17 cellular contexts compared by ENCODE assay signal in the genomic region with DNA sequence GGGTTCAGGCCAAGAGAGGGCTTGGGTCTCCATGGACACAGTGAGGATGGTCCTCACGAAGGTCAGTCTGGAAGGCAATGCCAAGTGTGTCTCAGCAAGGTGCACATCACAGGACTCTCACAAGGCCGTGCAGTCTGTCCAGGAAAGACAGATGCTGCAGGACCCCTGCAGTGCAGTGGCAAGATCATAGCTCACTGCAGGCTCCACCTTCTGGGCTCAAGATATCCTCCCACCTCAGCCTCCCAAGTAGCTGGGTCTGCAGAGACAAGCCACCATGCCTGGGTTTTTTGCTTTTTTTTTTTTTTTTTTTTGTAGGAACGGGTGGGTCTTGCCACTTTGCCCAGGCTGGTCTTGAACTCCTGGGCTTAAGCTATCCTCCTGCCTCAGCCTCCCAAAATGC. TPM values are rescaled to one million over a fixed set of nuclear protein-coding genes. Genes with fewer than 3 reads are reported as not detected.
DNase-seq lines count a peak whose midpoint lies in the region; ATAC-seq, FAIRE-seq and TF ChIP-seq lines count a peak whose summit lies in the region.
"Had no signal": no experiment of that assay in that cellular context is flagged by ENCODE, and none has a peak within 500 bp of the region (broad histone marks: within the 10 kb centered on the region; RNA-seq: fewer than 3 reads in every experiment).

No MANE protein-coding gene starts in this region.

- POLR2A ChIA-PET in MCF 10A (lab: Yijun Ruan, JAX): interaction anchor here (0.7 to 46.0 kb wide), 11 partner anchors 13 to 172 kb away, joined by 3 to 1977 read pairs (median 4); partner anchors contain the start of genes NCOA3 and ZMYND8
- POLR2A ChIA-PET in naive thymus-derived CD4-positive, alpha-beta T cell (lab: Charles Lee): interaction anchor here (1.3 to 1.8 kb wide), 2 partner anchors 13 to 26 kb away, joined by 3 to 6 read pairs; partner anchors contain the start of gene ZMYND8

- DNase-seq in MCF 10A (ENCODE audit: unreplicated experiment): no peak
- no peak for DNase-seq in breast epithelium (ENCODE audit: low spot score in 2 of 2)
- DNase-seq in chondrocyte (ENCODE audit: low spot score): no peak
- no peak for DNase-seq in naive thymus-derived CD4-positive, alpha-beta T cell
- DNase-seq in transverse colon: no peak
- no peak for DNase-seq in H54 (ENCODE audit: insufficient read length, low spot score)
- no peak for DNase-seq in activated effector memory CD4-positive, alpha-beta T cell treated with anti-CD3 and anti-CD28 coated beads, Interleukin-2, amount 50 U/mL, for 16 hours
- DNase-seq in NCI-H82 (lab: John Stamatoyannopoulos, UW): no peak
- DNase-seq: ACHN; activated gamma-delta T cell treated with Interleukin-2 at 50 U/mL for 16 hours; central memory CD4-positive, alpha-beta T cell; NCI-H1092 treated with DMSO at 0.1 percent for 48 hours; T-helper 2 cell; testis had no signal

- ATAC-seq in naive thymus-derived CD4-positive, alpha-beta T cell: no peak
- ATAC-seq: left lobe of liver had no signal

- H3K36me3 ChIP-seq in breast epithelium (no peaks in the 10 kb centered on the region), transverse colon (no peaks in the 10 kb centered on the region)
- peaks cover 0 to 24% (median 7%) of the 10 kb centered on the region in 3 experiments for H3K36me3 ChIP-seq in naive thymus-derived CD4-positive, alpha-beta T cell (ENCODE audit: control insufficient read depth in 2 of 3, insufficient read depth in 3 of 3, low read length in 3 of 3)
- H3K36me3 ChIP-seq: neutrophil had no signal

- no peak for FAIRE-seq in H54 (lab: Jason Lieb, UNC)
- FAIRE-seq: RCC 7860 had no signal

- in situ Hi-C loops in transverse colon (cut with MboI; ENCODE audit: low pct_ligation_motif_present in 1 of 4, low pct_unique_long_range_greater_than_20kb in 1 of 4, low sequenced_read_pairs in 3 of 4): no loop called here

- H3K36me3 Mint-ChIP-seq in MCF 10A (ENCODE audit: insufficient read depth, unreplicated experiment) (peaks cover 79% of the 10 kb centered on the region), chondrocyte (ENCODE audit: low read depth) (peaks cover 17% of the 10 kb centered on the region)
- H3K36me3 Mint-ChIP-seq in naive thymus-derived CD4-positive, alpha-beta T cell: peaks cover 5 to 42% (median 36%) of the 10 kb centered on the region in 5 donors

- H3K27ac Mint-ChIP-seq in MCF 10A (ENCODE audit: low read depth, unreplicated experiment) (peak overlapping the region; percentile 96), chondrocyte (ENCODE audit: unreplicated experiment) (peak overlapping the region; percentile 19)
- peak overlapping the region in 5 of 9 donors; percentile 29 to 85 (median 69) for H3K27ac Mint-ChIP-seq in naive thymus-derived CD4-positive, alpha-beta T cell

- H3K4me3 Mint-ChIP-seq in MCF 10A (ENCODE audit: unreplicated experiment): no peak overlapping the region
- no peak overlapping the region for H3K4me3 Mint-ChIP-seq in chondrocyte (ENCODE audit: unreplicated experiment)
- no peak overlapping the region for H3K4me3 Mint-ChIP-seq in naive thymus-derived CD4-positive, alpha-beta T cell

- H3K4me1 Mint-ChIP-seq in MCF 10A (ENCODE audit: insufficient read depth, unreplicated experiment) (peaks cover 55% of the 10 kb centered on the region), chondrocyte (ENCODE audit: low read depth) (peaks cover 91% of the 10 kb centered on the region)
- H3K4me1 Mint-ChIP-seq in naive thymus-derived CD4-positive, alpha-beta T cell: peaks cover 35 to 81% (median 67%) of the 10 kb centered on the region in 7 donors

- intact Hi-C loops in MCF 10A (cut with micrococcal nuclease) (no loop called here), breast epithelium (cut with DNase I; ENCODE audit: low total_unique reads) (no loop called here), transverse colon (cut with DNase I; ENCODE audit: low total_unique reads) (no loop called here)
- intact Hi-C loops in naive thymus-derived CD4-positive, alpha-beta T cell (cut with micrococcal nuclease): no loop called here

- H3K27ac ChIP-seq in breast epithelium (peak overlapping the region in 1 of 2 donors; percentile 84), transverse colon (peak overlapping the region; percentile 78 to 90 (median 90))
- no peak overlapping the region for H3K27ac ChIP-seq in naive thymus-derived CD4-positive, alpha-beta T cell (ENCODE audit: low read depth, low read length)

- WGBS in transverse colon (ENCODE audit: low coverage in 1 of 2), 2 donors: 76% methylated on average over 3 of the region's 3 CpGs; no CpG with 5 or more reads in 1 of the 2 donors

- H3K9me3 ChIP-seq in breast epithelium: no peaks in the 10 kb centered on the region
- no peaks in the 10 kb centered on the region for H3K9me3 ChIP-seq in naive thymus-derived CD4-positive, alpha-beta T cell (ENCODE audit: control insufficient read depth in 2 of 3, low read length in 3 of 3)
- no peaks in the 10 kb centered on the region for H3K9me3 ChIP-seq in transverse colon
- H3K9me3 ChIP-seq: neutrophil, testis had no signal

- H3K27me3 ChIP-seq in breast epithelium (no peaks in the 10 kb centered on the region), transverse colon (no peaks in the 10 kb centered on the region)
- no peaks in the 10 kb centered on the region for H3K27me3 ChIP-seq in naive thymus-derived CD4-positive, alpha-beta T cell (ENCODE audit: control insufficient read depth in 2 of 2, insufficient read depth in 2 of 2, low read length in 2 of 2)
- H3K27me3 ChIP-seq: neutrophil, testis had no signal

- TF ChIP-seq CTCF in MCF 10A (IDR thresholded peaks at IDR 0.05; ENCODE audit: unreplicated experiment) (no peak), breast epithelium (IDR thresholded peaks at IDR 0.05) (no peak), chondrocyte (IDR thresholded peaks at IDR 0.05) (no peak), transverse colon (IDR thresholded peaks at IDR 0.05) (no peak)

- CTCF ChIA-PET in MCF 10A (lab: Yijun Ruan, JAX): interaction anchor here (0.6 to 2.3 kb wide), 7 partner anchors 9 to 579 kb away, joined by 3 to 12 read pairs (median 9); no protein-coding TSS in a partner anchor
- CTCF ChIA-PET in naive thymus-derived CD4-positive, alpha-beta T cell (lab: Charles Lee): interaction anchor here (1.1 kb wide), 1 partner anchor 57 kb away, joined by 4 read pairs; no protein-coding TSS in a partner anchor

- TF ChIP-seq POLR2A in breast epithelium (IDR thresholded peaks at IDR 0.05) (no peak), transverse colon (IDR thresholded peaks at IDR 0.05) (no peak), H54 (IDR thresholded peaks at IDR 0.05; ENCODE audit: low read depth, low read length) (no peak)

- TF ChIP-seq EP300 in transverse colon (IDR thresholded peaks at IDR 0.05; ENCODE audit: low read depth): no peak

- peaks cover 8% of the 10 kb centered on the region for H3K9me3 Mint-ChIP-seq in MCF 10A (ENCODE audit: unreplicated experiment)
- peaks cover 7% of the 10 kb centered on the region for H3K9me3 Mint-ChIP-seq in chondrocyte (ENCODE audit: low read depth)
- H3K9me3 Mint-ChIP-seq in naive thymus-derived CD4-positive, alpha-beta T cell: no peaks in the 10 kb centered on the region

- H3K4me3 ChIP-seq in breast epithelium: no peak overlapping the region
- no peak overlapping the region for H3K4me3 ChIP-seq in naive thymus-derived CD4-positive, alpha-beta T cell (ENCODE audit: low read length)
- H3K4me3 ChIP-seq in transverse colon: no peak overlapping the region
- H3K4me3 ChIP-seq: testis had no signal

- H3K4me1 ChIP-seq in breast epithelium (peaks cover 0 to 9% of the 10 kb centered on the region in 2 donors), transverse colon (peaks cover 58 to 80% (median 65%) of the 10 kb centered on the region in 4 donors)
- H3K4me1 ChIP-seq in naive thymus-derived CD4-positive, alpha-beta T cell (ENCODE audit: control insufficient read depth in 2 of 2, insufficient read depth in 2 of 2, low read length in 2 of 2): no peaks in the 10 kb centered on the region

- no peaks in the 10 kb centered on the region for H3K27me3 Mint-ChIP-seq in MCF 10A (ENCODE audit: insufficient read depth, unreplicated experiment)
- H3K27me3 Mint-ChIP-seq in chondrocyte (ENCODE audit: low read depth): no peaks in the 10 kb centered on the region
- no peaks in the 10 kb centered on the region for H3K27me3 Mint-ChIP-seq in naive thymus-derived CD4-positive, alpha-beta T cell

- BruUV-seq in MCF 10A (replicated peaks; lab: Mats Ljungman, UMichigan): no TSS peak

RNA-seq across cellular contexts. Expression of gene ZMYND8, which starts 26.4 kb away (rescaled TPM):
- total RNA-seq in MCF 10A (2022) (126 and 127 TPM in 2 replicates), breast epithelium (10 to 100 TPM; 40.6 to 47.7 (median 41.4) TPM), chondrocyte (31.9 to 35.0 TPM (median 33.8 TPM) in 3 replicates), transverse colon (10 to 100 TPM; 41.6 to 79.4 (median 60.7) TPM)
- total RNA-seq in naive thymus-derived CD4-positive, alpha-beta T cell: 10 to 100 TPM; 54.5 to 83.0 (median 68.5) TPM
- polyA plus RNA-seq in naive thymus-derived CD4-positive, alpha-beta T cell: 10 to 100 TPM; 12.7 to 28.7 TPM

Comparison
In these comparisons a context has a peak if more than half of its experiments do, and no peak if none do; other contexts are left out.
1. H3K27ac Mint-ChIP-seq: peak in every context shown above with its lines; median percentile 96 in MCF 10A; 69 in naive thymus-derived CD4-positive, alpha-beta T cell; 19 in chondrocyte.